1 cellular context compared by ENCODE assay signal in the genomic region with DNA sequence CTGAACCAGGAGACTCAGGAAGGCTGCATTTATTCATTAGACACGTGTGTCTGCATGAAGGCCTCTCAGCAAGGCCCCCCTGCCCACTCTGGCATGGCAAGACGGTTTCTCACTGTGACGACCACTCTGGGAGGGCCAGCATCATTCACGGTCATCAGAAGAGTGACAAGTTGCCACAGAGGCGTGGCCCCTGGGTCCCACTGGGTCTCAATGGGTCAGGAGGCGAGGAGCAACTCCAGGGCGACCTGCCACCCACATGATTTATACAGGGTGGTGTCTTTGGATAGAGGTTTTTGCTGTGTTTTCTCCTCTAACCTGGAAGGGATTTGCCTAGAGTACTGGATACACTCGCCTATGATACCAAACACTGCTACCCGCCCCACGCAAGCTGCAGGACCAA.
TF ChIP-seq lines count a peak whose summit lies in the region.

No MANE protein-coding gene starts in this region.

TF ChIP-seq in SK-N-SH treated with all-trans-retinoic acid at 6 μM for 48 hours, 23 proteins besides CTCF, POLR2A, EP300 and RAD21 (continued from another document):
- TF ChIP-seq, protein P1, sequence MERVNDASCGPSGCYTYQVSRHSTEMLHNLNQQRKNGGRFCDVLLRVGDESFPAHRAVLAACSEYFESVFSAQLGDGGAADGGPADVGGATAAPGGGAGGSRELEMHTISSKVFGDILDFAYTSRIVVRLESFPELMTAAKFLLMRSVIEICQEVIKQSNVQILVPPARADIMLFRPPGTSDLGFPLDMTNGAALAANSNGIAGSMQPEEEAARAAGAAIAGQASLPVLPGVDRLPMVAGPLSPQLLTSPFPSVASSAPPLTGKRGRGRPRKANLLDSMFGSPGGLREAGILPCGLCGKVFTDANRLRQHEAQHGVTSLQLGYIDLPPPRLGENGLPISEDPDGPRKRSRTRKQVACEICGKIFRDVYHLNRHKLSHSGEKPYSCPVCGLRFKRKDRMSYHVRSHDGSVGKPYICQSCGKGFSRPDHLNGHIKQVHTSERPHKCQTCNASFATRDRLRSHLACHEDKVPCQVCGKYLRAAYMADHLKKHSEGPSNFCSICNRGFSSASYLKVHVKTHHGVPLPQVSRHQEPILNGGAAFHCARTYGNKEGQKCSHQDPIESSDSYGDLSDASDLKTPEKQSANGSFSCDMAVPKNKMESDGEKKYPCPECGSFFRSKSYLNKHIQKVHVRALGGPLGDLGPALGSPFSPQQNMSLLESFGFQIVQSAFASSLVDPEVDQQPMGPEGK (CRISPR knock-in tag; IDR thresholded peaks at IDR 0.05; ENCODE audit: borderline replicate concordance), result no peak
- no peak for TF ChIP-seq OSR1 (CRISPR knock-in tag; IDR thresholded peaks at IDR 0.05)
